8 cellular contexts compared by ENCODE assay signal in the genomic region with DNA sequence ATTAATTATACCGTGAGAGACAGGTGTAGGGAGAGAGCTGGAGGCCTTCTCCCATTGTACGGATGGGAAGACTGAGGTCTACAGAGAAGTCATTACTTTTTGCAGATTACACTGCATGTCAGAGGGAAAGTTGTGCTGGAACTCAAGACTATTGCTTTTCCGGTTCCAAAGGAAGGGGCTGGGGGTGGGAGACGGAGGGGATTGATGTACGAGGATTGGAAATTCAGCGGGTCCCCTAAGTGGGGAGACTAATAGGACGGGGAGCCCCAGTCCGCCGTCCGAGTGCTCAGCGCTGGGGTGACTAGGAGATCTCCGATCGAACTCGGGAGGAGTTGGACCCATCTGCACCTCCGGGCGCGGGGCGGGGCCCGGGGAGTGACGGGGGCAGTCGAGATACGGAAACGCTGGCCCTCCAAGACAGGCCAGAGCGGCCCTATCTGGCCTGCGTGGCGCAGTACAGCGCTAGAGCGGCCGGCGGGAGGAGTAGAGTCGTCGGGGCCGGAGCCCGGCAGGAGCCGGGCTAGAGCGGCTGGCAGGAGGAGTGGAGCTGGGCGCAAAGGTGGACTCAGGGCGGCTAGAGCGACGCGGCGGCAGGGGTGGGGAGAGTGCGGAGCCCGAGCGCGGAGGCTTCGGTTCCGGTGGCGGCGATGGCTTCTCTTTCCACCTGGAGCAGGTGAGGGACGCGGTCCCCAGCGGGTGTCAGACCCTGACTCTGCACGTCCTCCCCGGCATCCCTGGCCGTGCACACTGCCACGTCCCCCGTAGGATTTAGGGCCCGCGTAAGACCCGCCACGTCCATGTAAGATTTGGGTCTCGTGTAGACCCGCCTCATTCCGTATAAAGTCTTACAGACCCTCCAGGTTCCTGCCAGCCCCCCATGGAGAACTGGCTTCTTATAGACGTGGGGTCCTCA. TPM values are rescaled to one million over a fixed set of nuclear protein-coding genes. Genes with fewer than 3 reads are reported as not detected.
DNase-seq lines count a peak whose midpoint lies in the region; ATAC-seq and TF ChIP-seq lines count a peak whose summit lies in the region.

No MANE protein-coding gene starts in this region.

- peak; percentile 92 for DNase-seq in DMS153 treated with DMSO at 0.1 percent for 48 hours (lab: John Stamatoyannopoulos, UW; ENCODE audit: unreplicated experiment)
- DNase-seq in PC-3 = peak; percentile 95
- DNase-seq in activated T-cell treated with anti-CD3 and anti-CD28 coated beads, Interleukin-2, amount 50 U/mL, for 24 hours = peak; percentile 92
- peak; percentile 70 to 82 for DNase-seq in stimulated activated CD8-positive, alpha-beta memory T cell treated with anti-CD3 and anti-CD28 coated beads, Interleukin-7, amount 100 ng/mL, for 1 hour (ENCODE audit: low read depth in 2 of 2)

- H3K9me3 ChIP-seq in PC-3 (ENCODE audit: low read length) (no peaks in the 10 kb centered on the region), esophagus (ENCODE audit: control insufficient read depth in 2 of 2, insufficient read depth in 1 of 2, low read depth in 1 of 2, low read length in 1 of 2) (no peaks in the 10 kb centered on the region), muscle layer of colon (ENCODE audit: low read length) (no peaks in the 10 kb centered on the region)

- peak overlapping the region; percentile 98 for H3K4me3 ChIP-seq in PC-3 (ENCODE audit: low read length)
- peak overlapping the region; percentile 78 to 88 for H3K4me3 ChIP-seq in esophagus (ENCODE audit: low read depth in 1 of 2, low read length in 2 of 2)
- peak overlapping the region; percentile 86 to 99 for H3K4me3 ChIP-seq in muscle layer of colon (ENCODE audit: low read depth in 1 of 2, low read length in 2 of 2)

- H3K9me2 ChIP-seq in PC-3 (replicated peaks; ENCODE audit: low read length) = no peaks in the 10 kb centered on the region

- POLR2A ChIA-PET in PC-3 (lab: Charles Lee; ENCODE audit: unreplicated experiment) = interaction anchor here (0.6 kb wide), 2 partner anchors 24 to 66 kb away, joined by 4 to 14 read pairs; partner anchors contain the start of gene RPS19

- peaks cover under 1% of the 10 kb centered on the region; the same call in 1 of the 2 replicates for H3K36me3 ChIP-seq in PC-3 (ENCODE audit: low read depth, low read length)
- H3K36me3 ChIP-seq in esophagus (ENCODE audit: control insufficient read depth in 2 of 2, insufficient read depth in 2 of 2, low read length in 1 of 2) = peaks cover 0 to 9% of the 10 kb centered on the region in 2 donors
- peaks cover 2% of the 10 kb centered on the region for H3K36me3 ChIP-seq in muscle layer of colon (ENCODE audit: insufficient read depth, low read length)

- H3K4me3 Mint-ChIP-seq in IgD-negative memory B cell = peak overlapping the region; percentile 88 to 99 (median 98)
- H3K4me3 Mint-ChIP-seq in activated T-cell treated with anti-CD3 and anti-CD28 coated beads, Interleukin-2, amount 50 U/mL, for 24 hours = peak overlapping the region; percentile 97

- H3K9me3 Mint-ChIP-seq in IgD-negative memory B cell = no peaks in the 10 kb centered on the region
- no peaks in the 10 kb centered on the region for H3K9me3 Mint-ChIP-seq in activated T-cell treated with anti-CD3 and anti-CD28 coated beads, Interleukin-2, amount 50 U/mL, for 24 hours

- peak overlapping the region; percentile 86 for H2AFZ ChIP-seq in PC-3 (ENCODE audit: low read length)

- peak overlapping the region; percentile 98 for H3K4me2 ChIP-seq in PC-3 (ENCODE audit: low read length)

- peak overlapping the region; percentile 93 for H3K9ac ChIP-seq in PC-3 (ENCODE audit: low read length)
- H3K9ac ChIP-seq in muscle layer of colon (ENCODE audit: low read length) = peak overlapping the region; percentile 47

- CTCF ChIA-PET in PC-3 (lab: Charles Lee) = no interaction called here

- peaks cover 32% of the 10 kb centered on the region for H3K4me1 ChIP-seq in PC-3 (ENCODE audit: insufficient read depth, low read length)
- peaks cover 0 to 8% of the 10 kb centered on the region in 2 donors for H3K4me1 ChIP-seq in esophagus (ENCODE audit: control insufficient read depth in 2 of 2, insufficient read depth in 2 of 2, low read length in 1 of 2)
- H3K4me1 ChIP-seq in muscle layer of colon (ENCODE audit: insufficient read depth, low read length) = peaks cover 13% of the 10 kb centered on the region

- intact Hi-C loops in PC-3 (cut with micrococcal nuclease) = no loop called here

- no peak for TF ChIP-seq CTCF in PC-3 (conservative IDR thresholded peaks at IDR 0.05; ENCODE audit: low read depth, low read length)

- H3K27me3 Mint-ChIP-seq in IgD-negative memory B cell = no peaks in the 10 kb centered on the region
- no peaks in the 10 kb centered on the region for H3K27me3 Mint-ChIP-seq in activated T-cell treated with anti-CD3 and anti-CD28 coated beads, Interleukin-2, amount 50 U/mL, for 24 hours

- no peaks in the 10 kb centered on the region for H4K20me1 ChIP-seq in PC-3 (ENCODE audit: low read length)

- peak; percentile 78 for ATAC-seq in GM21529 (IDR thresholded peaks at IDR 0.05; ENCODE audit: unreplicated experiment)
- peak; percentile 74 for ATAC-seq in PC-3

- no peaks in the 10 kb centered on the region for H3K27me3 ChIP-seq in PC-3 (ENCODE audit: low read length)
- no peaks in the 10 kb centered on the region for H3K27me3 ChIP-seq in esophagus (ENCODE audit: control insufficient read depth in 1 of 2, insufficient read depth in 2 of 2, low read length in 2 of 2)
- H3K27me3 ChIP-seq in muscle layer of colon (ENCODE audit: control insufficient read depth in 1 of 2, insufficient read depth in 2 of 2, low read length in 2 of 2) = no peaks in the 10 kb centered on the region

- BruUV-seq in PC-3 (replicated peaks; lab: Mats Ljungman, UMichigan) = TSS peak; percentile 89

- H3F3A ChIP-seq in PC-3 (ENCODE audit: low read length, unreplicated experiment) = no peaks in the 10 kb centered on the region

- H3K27ac ChIP-seq in PC-3 (ENCODE audit: low read length) = peak overlapping the region; percentile 25
- H3K27ac ChIP-seq in esophagus (ENCODE audit: low read depth in 2 of 2, low read length in 1 of 2) = peak overlapping the region; percentile 90 to 91
- peak overlapping the region; percentile 72 for H3K27ac ChIP-seq in muscle layer of colon (ENCODE audit: low read depth, low read length)

- H3K27ac Mint-ChIP-seq in IgD-negative memory B cell = peak overlapping the region; percentile 92 to 99 (median 96)
- H3K27ac Mint-ChIP-seq in activated T-cell treated with anti-CD3 and anti-CD28 coated beads, Interleukin-2, amount 50 U/mL, for 24 hours = peak overlapping the region; percentile 96

- WGBS in esophagus, 2 donors = 1% methylated on average over 50 to 66 of the region's 66 CpGs

- H3K36me3 Mint-ChIP-seq in IgD-negative memory B cell = peaks cover 5% of the 10 kb centered on the region
- peaks cover 48% of the 10 kb centered on the region for H3K36me3 Mint-ChIP-seq in activated T-cell treated with anti-CD3 and anti-CD28 coated beads, Interleukin-2, amount 50 U/mL, for 24 hours (ENCODE audit: low read depth)

- H3K79me2 ChIP-seq in PC-3 (ENCODE audit: low read length) = peaks cover 45% of the 10 kb centered on the region

- H3K4me1 Mint-ChIP-seq in IgD-negative memory B cell = peaks cover 33 to 51% (median 42%) of the 10 kb centered on the region in 3 donors
- peaks cover 69% of the 10 kb centered on the region for H3K4me1 Mint-ChIP-seq in activated T-cell treated with anti-CD3 and anti-CD28 coated beads, Interleukin-2, amount 50 U/mL, for 24 hours (ENCODE audit: low read depth)

RNA-seq across cellular contexts. Expression of gene ARHGEF1, which starts 1.1 kb away (rescaled TPM):
- 203 TPM for polyA plus RNA-seq in IgD-negative memory B cell
- 50.8 and 64.3 TPM in 2 replicates for total RNA-seq in PC-3 (2014; rRNA removed)
- 100 to 1,000 TPM in 1 of 2 donors, 10 to 100 TPM in 1; 51.2 to 104 TPM for polyA plus RNA-seq in esophagus

RNA-seq across cellular contexts. Expression of gene CD79A, which starts 7.0 kb away (rescaled TPM):
- polyA plus RNA-seq in IgD-negative memory B cell (3,141 TPM), esophagus (under 1 TPM; 0.31 to 0.57 TPM)
- total RNA-seq in PC-3 (2014; rRNA removed) = 0.11 TPM in 1 of 2 replicates, not detected in the other

RNA-seq across cellular contexts. Expression of gene RPS19, which starts 24.0 kb away (rescaled TPM):
- polyA plus RNA-seq in IgD-negative memory B cell = 7,882 TPM
- total RNA-seq in PC-3 (2014; rRNA removed) = 1,687 and 1,830 TPM in 2 replicates
- 1,000 to 10,000 TPM; 2,678 to 3,536 TPM for polyA plus RNA-seq in esophagus

RNA-seq across cellular contexts. Expression of gene DMRTC2, which starts 39.2 kb away (rescaled TPM):
- not detected for polyA plus RNA-seq in IgD-negative memory B cell
- not detected in 2 replicates for total RNA-seq in PC-3 (2014; rRNA removed)
- under 1 TPM in 1 of 2 donors, not detected in 1; 0.18 TPM for polyA plus RNA-seq in esophagus

RNA-seq across cellular contexts. Expression of gene LYPD4, which starts 39.6 kb away (rescaled TPM):
- not detected for polyA plus RNA-seq in IgD-negative memory B cell
- not detected in 2 replicates for total RNA-seq in PC-3 (2014; rRNA removed)
- polyA plus RNA-seq in esophagus = not detected

Comparison
In these comparisons a context has a peak if more than half of its experiments do, and no peak if none do; other contexts are left out.
1. Peak in every context shown above with its lines: DNase-seq, ATAC-seq, H3K4me3 ChIP-seq and H3K27ac ChIP-seq.
2. H3K27ac ChIP-seq: peak in every context shown above with its lines; median percentile 90 in esophagus; 72 in muscle layer of colon; 25 in PC-3.
3. RNA of gene CD79A, which starts 7.0 kb away (polyA plus RNA-seq): 3,141 TPM in IgD-negative memory B cell (single experiment); 0.31 to 0.57 TPM in esophagus; every median in the first group is over 1,000 times any median in the second.